Comparison of ENCODE assay signal across 8 cellular contexts in the genomic region with DNA sequence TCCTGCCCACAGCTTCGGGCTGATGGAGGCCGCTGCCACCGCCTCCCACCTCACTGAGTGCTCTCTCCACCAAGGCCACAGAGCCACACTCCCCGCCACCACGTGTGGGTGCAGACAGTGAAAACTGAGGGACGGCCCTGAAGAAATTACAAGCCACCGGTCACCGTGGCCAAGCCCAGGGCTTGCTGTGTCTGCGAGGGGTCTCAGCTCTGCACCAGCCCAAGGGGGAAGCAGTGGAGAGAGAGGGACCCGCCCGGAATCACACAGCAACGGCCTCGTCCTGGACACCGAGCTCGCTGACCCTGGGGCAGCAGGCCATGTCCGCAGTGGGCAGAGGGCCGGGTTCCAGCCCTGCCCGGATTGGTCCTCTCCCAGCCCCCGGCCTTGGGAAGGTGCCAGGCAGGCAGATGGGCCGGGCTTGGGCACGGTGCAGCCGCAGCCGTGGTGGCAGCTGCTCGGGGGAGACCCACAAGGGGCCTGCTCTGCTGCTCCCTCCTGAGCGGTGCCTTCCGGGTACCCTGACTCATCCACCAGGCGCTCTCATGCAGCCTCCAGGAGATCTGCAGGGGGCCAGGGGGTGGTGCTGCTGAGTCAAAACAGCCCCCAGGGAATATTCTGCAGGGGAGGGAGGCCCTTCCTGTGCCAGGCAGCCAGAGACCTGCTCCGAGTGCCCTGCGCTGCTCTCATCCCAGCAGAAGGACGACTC. TPM values are rescaled to one million over a fixed set of nuclear protein-coding genes. Genes with fewer than 3 reads are reported as not detected.
DNase-seq lines count a peak whose midpoint lies in the region; ATAC-seq, FAIRE-seq and TF ChIP-seq lines count a peak whose summit lies in the region.

No MANE protein-coding gene starts in this region.

- H3K9me3 ChIP-seq in K562 (replicated peaks; ENCODE audit: control insufficient read depth, insufficient read depth, low read depth, low read length) (no peaks in the 10 kb centered on the region), lower lobe of right lung (no peaks in the 10 kb centered on the region), testis (no peaks in the 10 kb centered on the region)

- WGBS in K562 (ENCODE audit: insufficient coverage, low coverage, missing lambda C conversion rate), result 95% methylated on average over 19 of the region's 30 CpGs
- 67 to 74% methylated on average over 17 to 30 of the region's 30 CpGs for WGBS in testis, 2 donors

- BruUV-seq in K562 (replicated peaks; lab: Mats Ljungman, UMichigan), result no TSS peak

- H3K27ac ChIP-seq in K562 (ENCODE audit: extremely low read depth, low read depth, low read length), result no peak overlapping the region
- H3K27ac ChIP-seq in lower lobe of right lung, result no peak overlapping the region
- no peak overlapping the region for H3K27ac ChIP-seq in testis

- DNase-seq in COLO668 (lab: John Stamatoyannopoulos, UW; ENCODE audit: unreplicated experiment), result peak; percentile 93
- DNase-seq in NCI-H226, result peak; percentile 85
- peak; percentile 43 to 58 (median 51) for DNase-seq in K562 (ENCODE audit: extremely low read depth in 1 of 4, low spot score in 3 of 4)
- no peak for DNase-seq in lower lobe of right lung
- no peak for DNase-seq in testis

- H4K20me1 ChIP-seq in K562 (replicated peaks; ENCODE audit: control insufficient read depth, insufficient read depth, low read length), result peaks cover 41% of the 10 kb centered on the region

- intact Hi-C loops in K562 (cut with micrococcal nuclease) (no loop called here), lower lobe of right lung (cut with DNase I) (no loop called here), testis (cut with DNase I; ENCODE audit: low total_unique reads) (no loop called here)

- ATAC-seq in GM21717 (IDR thresholded peaks at IDR 0.05; ENCODE audit: unreplicated experiment) (peak; percentile 62), K562 (peak; percentile 81), lower lobe of right lung (peak; percentile 17 to 21), GM18517 (IDR thresholded peaks at IDR 0.05; ENCODE audit: unreplicated experiment) (no peak), GM18861 (IDR thresholded peaks at IDR 0.05; ENCODE audit: unreplicated experiment) (no peak)

- no peak overlapping the region for H3K9ac ChIP-seq in K562 (ENCODE audit: insufficient read depth in 1 of 2, low read depth in 2 of 2, low read length in 2 of 2)

- no peak overlapping the region for H3K4me2 ChIP-seq in K562 (ENCODE audit: insufficient read depth, low read length)

- TF ChIP-seq POLR2A in K562 (conservative IDR thresholded peaks at IDR 0.05) (no peak), testis (IDR thresholded peaks at IDR 0.05) (no peak)

- H2AFZ ChIP-seq in K562 (ENCODE audit: low read depth, low read length), result no peak overlapping the region

- H3K9me1 ChIP-seq in K562 (ENCODE audit: control insufficient read depth, insufficient read depth, low read length), result peaks cover 11% of the 10 kb centered on the region

- no peak for FAIRE-seq in K562 (lab: Jason Lieb, UNC)

- TF ChIP-seq RAD21 in K562 (CRISPR knock-in tag; conservative IDR thresholded peaks at IDR 0.05 in 1 of 2, IDR thresholded peaks at IDR 0.05 in 1 of 2), result peak in 1 of 2 experiments; percentile 30; a peak in 2 of 4 replicates

- no peaks in the 10 kb centered on the region for H3K27me3 ChIP-seq in K562 (ENCODE audit: control insufficient read depth in 2 of 2, insufficient read depth in 2 of 2, low read length in 2 of 2)
- H3K27me3 ChIP-seq in lower lobe of right lung (ENCODE audit: low read depth), result peaks cover 11% of the 10 kb centered on the region
- H3K27me3 ChIP-seq in testis, result no peaks in the 10 kb centered on the region

- CTCF ChIA-PET in K562 (lab: Yijun Ruan, JAX; ENCODE audit: low intra/inter-chr PET ratio), result no interaction called here

- H3K4me1 ChIP-seq in K562 (replicated peaks in 1 of 2; ENCODE audit: control insufficient read depth in 2 of 2, insufficient read depth in 2 of 2, low read length in 2 of 2) (peaks cover 0 to 89% of the 10 kb centered on the region in 2 experiments; a peak in 3 of 5 replicates), lower lobe of right lung (peaks cover 55% of the 10 kb centered on the region), testis (peaks cover 11% of the 10 kb centered on the region)

- peaks cover 91% of the 10 kb centered on the region; the same call in 2 of the 3 replicates for H3K36me3 ChIP-seq in K562 (ENCODE audit: control insufficient read depth, insufficient read depth, low read length)
- H3K36me3 ChIP-seq in lower lobe of right lung, result no peaks in the 10 kb centered on the region
- no peaks in the 10 kb centered on the region for H3K36me3 ChIP-seq in testis (ENCODE audit: low read depth, missing control alignments)

- POLR2A ChIA-PET in K562 (lab: Yijun Ruan, JAX), result no interaction called here

- H3K4me3 ChIP-seq in K562, result no peak overlapping the region
- H3K4me3 ChIP-seq in lower lobe of right lung, result no peak overlapping the region
- no peak overlapping the region for H3K4me3 ChIP-seq in testis

- no peak for TF ChIP-seq EP300 in K562 (IDR thresholded peaks at IDR 0.05; ENCODE audit: low read length)

- H3K79me2 ChIP-seq in K562 (ENCODE audit: control insufficient read depth, insufficient read depth, low read length), result peaks cover 100% of the 10 kb centered on the region

- TF ChIP-seq CTCF in K562 (IDR thresholded peaks at IDR 0.05 in 2 of 3, conservative IDR thresholded peaks at IDR 0.05 in 1 of 3; ENCODE audit: insufficient read depth in 2 of 3, low read depth in 1 of 3, low read length in 3 of 3), result peak; percentile 31 to 53 (median 44); a peak in 4 of 6 replicates
- no peak for TF ChIP-seq CTCF in lower lobe of right lung (IDR thresholded peaks at IDR 0.05)
- TF ChIP-seq CTCF in testis (IDR thresholded peaks at IDR 0.05), result no peak

- in situ Hi-C loops in K562 (cut with MboI), result no loop called here

TF ChIP-seq in K562, 482 proteins besides CTCF, POLR2A, EP300 and RAD21 (continues in another document):
- TF ChIP-seq ZBTB33 (CRISPR knock-in tag; IDR thresholded peaks at IDR 0.05), result peak; percentile 95
- TF ChIP-seq COPS2 (conservative IDR thresholded peaks at IDR 0.05), result no peak
- no peak for TF ChIP-seq HDGF (IDR thresholded peaks at IDR 0.05)

RNA-seq across cellular contexts. Expression of gene CBFA2T3, which starts 52.0 kb away (rescaled TPM):
- total RNA-seq in K562 (2011; cell fraction: chromatin; rRNA removed; ENCODE audit: low replicate concordance), result 73.4 and 198 TPM in 2 replicates
- 67.4 and 69.3 TPM in 2 replicates for total RNA-seq in K562 (2011; cell fraction: nucleolus; rRNA removed)
- total RNA-seq in K562 (2011; cell fraction: nucleoplasm; rRNA removed), result 45.3 and 67.3 TPM in 2 replicates
- 13.5 and 20.8 TPM in 2 replicates for total RNA-seq in K562 (2014; rRNA removed)
- total RNA-seq in K562 (2014; rRNA removed; fragmentation: Illumina TruSeq; extraction: Trizol), result 3.9 and 5.9 TPM in 2 replicates
- total RNA-seq in K562 (2015; rRNA removed; fragmentation: Illumina TruSeq; extraction: Trizol), result 6.7 and 7.8 TPM in 2 replicates
- total RNA-seq in K562 (2021), result 114 and 145 TPM in 2 replicates
- 6.4 and 11.3 TPM in 2 replicates for polyA plus RNA-seq in K562 (2011; rRNA removed)
- polyA plus RNA-seq in K562 (2011; cell fraction: cytosol; rRNA removed), result 5.6 and 15.0 TPM in 2 replicates
- polyA plus RNA-seq in K562 (2011; cell fraction: nucleus; rRNA removed), result 67.2 and 126 TPM in 2 replicates
- 55.0 and 86.5 TPM in 2 replicates for polyA plus RNA-seq in K562 (2012)
- 24.2 and 46.3 TPM in 2 replicates for polyA plus RNA-seq in K562 (2014; fragmentation: Illumina TruSeq; extraction: Trizol)
- polyA plus RNA-seq in K562 (2014; fragmentation: Nextera tagmentation; extraction: Ambion mirVana), result 1 to 10 TPM; 2.3 to 2.7 TPM
- polyA plus RNA-seq in K562 (2014; rRNA removed), result 34.3 and 35.3 TPM in 2 replicates
- polyA minus RNA-seq in K562 (2011; rRNA and poly(A)+ RNA removed), result 9.5 and 9.7 TPM in 2 replicates
- polyA minus RNA-seq in K562 (2011; cell fraction: cytosol; rRNA and poly(A)+ RNA removed), result 32.1 and 46.1 TPM in 2 replicates
- polyA minus RNA-seq in K562 (2011; cell fraction: nucleus; rRNA and poly(A)+ RNA removed), result 21.1 and 34.5 TPM in 2 replicates
- total RNA-seq in lower lobe of right lung, result 14.3 TPM
- total RNA-seq in testis, result 10 to 100 TPM in 1 of 2 donors, 1 to 10 TPM in 1; 9.2 to 11.9 TPM
- 7.1 TPM for polyA plus RNA-seq in testis (ENCODE audit: insufficient read depth, low read depth, low replicate concordance)

RNA-seq across cellular contexts. Expression of gene PABPN1L, which starts 58.5 kb away (rescaled TPM):
- 0.46 and 2.2 TPM in 2 replicates for total RNA-seq in K562 (2011; cell fraction: chromatin; rRNA removed; ENCODE audit: low replicate concordance)
- total RNA-seq in K562 (2011; cell fraction: nucleolus; rRNA removed), result 0.26 and 0.50 TPM in 2 replicates
- total RNA-seq in K562 (2011; cell fraction: nucleoplasm; rRNA removed), result 0.29 and 0.99 TPM in 2 replicates
- total RNA-seq in K562 (2014; rRNA removed), result 0.32 TPM in 1 of 2 replicates, not detected in the other
- not detected in 2 replicates for total RNA-seq in K562 (2014; rRNA removed; fragmentation: Illumina TruSeq; extraction: Trizol)
- 0.19 TPM in 1 of 2 replicates, not detected in the other for total RNA-seq in K562 (2015; rRNA removed; fragmentation: Illumina TruSeq; extraction: Trizol)
- 0.29 TPM in 1 of 2 replicates, not detected in the other for total RNA-seq in K562 (2021)
- polyA plus RNA-seq in K562 (2011; rRNA removed), result not detected in 2 replicates
- polyA plus RNA-seq in K562 (2011; cell fraction: cytosol; rRNA removed), result not detected in 2 replicates
- 0.55 and 0.58 TPM in 2 replicates for polyA plus RNA-seq in K562 (2011; cell fraction: nucleus; rRNA removed)
- polyA plus RNA-seq in K562 (2012), result 0.29 and 0.71 TPM in 2 replicates
- polyA plus RNA-seq in K562 (2014; fragmentation: Illumina TruSeq; extraction: Trizol), result not detected in 2 replicates
- not detected for polyA plus RNA-seq in K562 (2014; fragmentation: Nextera tagmentation; extraction: Ambion mirVana)
- polyA plus RNA-seq in K562 (2014; rRNA removed), result 0.11 TPM in 1 of 2 replicates, not detected in the other
- polyA minus RNA-seq in K562 (2011; rRNA and poly(A)+ RNA removed), result not detected in 2 replicates
- polyA minus RNA-seq in K562 (2011; cell fraction: cytosol; rRNA and poly(A)+ RNA removed), result not detected in 2 replicates
- polyA minus RNA-seq in K562 (2011; cell fraction: nucleus; rRNA and poly(A)+ RNA removed), result not detected in 2 replicates
- not detected for total RNA-seq in lower lobe of right lung
- total RNA-seq in testis, result under 1 TPM in 1 of 2 donors, not detected in 1; 0.93 TPM
- 0.34 TPM for polyA plus RNA-seq in testis (ENCODE audit: insufficient read depth, low read depth, low replicate concordance)

Comparison
In these comparisons a context has a peak if more than half of its experiments do, and no peak if none do; other contexts are left out.
1. DNase-seq: peak in COLO668 (single experiment), NCI-H226 (single experiment) and K562 (4 of 4); none in lower lobe of right lung (single experiment) and testis (single experiment).
2. ATAC-seq: peak in GM21717 (single experiment), K562 (single experiment) and lower lobe of right lung (2 of 2); none in GM18517 (single experiment) and GM18861 (single experiment).
3. CTCF ChIP-seq: peak in K562 (3 of 3); none in lower lobe of right lung (single experiment) and testis (0 of 3).